In the genomic region with DNA sequence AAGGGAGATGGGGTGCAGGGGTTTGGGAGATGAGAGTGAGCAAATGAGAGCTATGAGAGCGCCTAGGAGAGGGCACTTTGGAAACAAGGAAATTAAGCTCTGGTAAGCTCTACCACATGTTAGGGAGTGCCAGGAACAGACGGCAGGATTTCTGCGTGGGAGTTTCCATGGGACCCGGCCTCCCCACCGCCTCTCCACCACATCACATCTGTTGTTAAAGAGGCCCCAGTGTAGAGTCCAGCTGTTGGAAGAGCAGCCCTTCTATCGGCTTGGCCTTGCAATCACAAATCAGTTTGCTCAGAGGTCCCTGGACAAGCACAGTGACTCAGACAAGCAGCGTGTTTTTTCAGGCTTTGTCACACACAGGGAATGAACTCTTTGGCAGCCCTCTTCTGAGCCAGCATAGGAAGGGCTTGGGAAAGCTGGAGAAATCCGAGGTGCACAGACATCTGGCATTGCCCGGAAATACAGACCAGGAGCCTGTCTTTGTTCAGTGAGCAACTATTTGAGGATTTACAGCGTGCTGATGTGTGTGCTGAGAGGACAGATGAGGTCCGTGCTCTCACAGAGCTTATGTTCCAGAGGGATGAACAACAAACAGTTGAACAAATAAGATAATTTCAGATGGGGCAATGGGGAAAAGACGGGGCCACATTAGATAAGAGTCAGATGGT, we compare ENCODE assay signal across 7 cellular contexts.
DNase-seq lines count a peak whose midpoint lies in the region; ATAC-seq and TF ChIP-seq lines count a peak whose summit lies in the region.

No MANE protein-coding gene starts in this region.

- H3K27me3 ChIP-seq in upper lobe of left lung = no peaks in the 10 kb centered on the region

- no peak for TF ChIP-seq POLR2A in upper lobe of left lung (IDR thresholded peaks at IDR 0.05)

- 74 to 78% methylated on average over 10 to 12 of the region's 12 CpGs for WGBS in upper lobe of left lung, 2 donors

- no peaks in the 10 kb centered on the region for H3K9me3 ChIP-seq in upper lobe of left lung

- TF ChIP-seq CTCF in choroid plexus epithelial cell (conservative IDR thresholded peaks at IDR 0.05; ENCODE audit: low read depth, low read length) (no peak), upper lobe of left lung (IDR thresholded peaks at IDR 0.05) (no peak), GM10248 (IDR thresholded peaks at IDR 0.05; ENCODE audit: control extremely low read depth, extremely low read depth, low read depth, missing control alignments) (no peak)

- POLR2A ChIA-PET in GM10248 (lab: Yijun Ruan, JAX) = no interaction called here

- H3K36me3 ChIP-seq in upper lobe of left lung = no peaks in the 10 kb centered on the region

- no peak overlapping the region for H3K4me3 ChIP-seq in choroid plexus epithelial cell (ENCODE audit: low read depth, low read length)
- H3K4me3 ChIP-seq in upper lobe of left lung = no peak overlapping the region

- DNase-seq in NCI-H2171 (lab: John Stamatoyannopoulos, UW) (peak; percentile 20), choroid plexus epithelial cell (ENCODE audit: low read depth) (peak; percentile 78), lung microvascular endothelial cell (ENCODE audit: low read depth in 2 of 2) (peak; percentile 31 to 91), upper lobe of left lung (no peak), GM10248 (ENCODE audit: extremely low spot score) (no peak), DMS79 treated with DMSO at 0.1 percent for 48 hours (lab: John Stamatoyannopoulos, UW) (no peak)

- no peak for TF ChIP-seq EP300 in upper lobe of left lung (IDR thresholded peaks at IDR 0.05)

- ATAC-seq in upper lobe of left lung (ENCODE audit: low FRiP score in 2 of 2) = peak; percentile 21 to 92
- ATAC-seq in GM21367 (IDR thresholded peaks at IDR 0.05; ENCODE audit: unreplicated experiment) = no peak

- peak overlapping the region in 2 of 4 donors; percentile 2 to 18 for H3K27ac ChIP-seq in upper lobe of left lung

- peaks cover 6 to 17% (median 15%) of the 10 kb centered on the region in 4 donors for H3K4me1 ChIP-seq in upper lobe of left lung

- CTCF ChIA-PET in GM10248 (lab: Yijun Ruan, JAX) = interaction anchor here (0.9 to 1.3 kb wide), 3 partner anchors 9 to 14 kb away, joined by 3 to 5 read pairs (median 4); no protein-coding TSS in a partner anchor

Comparison
In these comparisons a context has a peak if more than half of its experiments do, and no peak if none do; other contexts are left out.
1. DNase-seq: peak in NCI-H2171 (single experiment), choroid plexus epithelial cell (single experiment) and lung microvascular endothelial cell (2 of 2); none in upper lobe of left lung (0 of 2), GM10248 (single experiment) and DMS79 treated with DMSO at 0.1 percent for 48 hours (single experiment).